In genomic region chr17:81159611-81160265, GRCh38 we compare ENCODE assay signal across 1 cellular context.
TF ChIP-seq lines count a peak whose summit lies in the region.

No MANE protein-coding gene starts in this region.

TF ChIP-seq in HepG2, 621 proteins besides CTCF, POLR2A, EP300 and RAD21:
- TF ChIP-seq CHD4 (IDR thresholded peaks at IDR 0.05; ENCODE audit: borderline replicate concordance, low read length): no peak
- TF ChIP-seq NCOA5 (CRISPR knock-in tag; IDR thresholded peaks at IDR 0.05): no peak
- TF ChIP-seq NBN (conservative IDR thresholded peaks at IDR 0.05): no peak
- no peak for TF ChIP-seq NR1H2 (CRISPR knock-in tag; IDR thresholded peaks at IDR 0.05; ENCODE audit: borderline replicate concordance, low read depth)
- TF ChIP-seq ZBTB40 (IDR thresholded peaks at IDR 0.05): no peak
- no peak for TF ChIP-seq ZBTB40 (CRISPR knock-in tag; IDR thresholded peaks at IDR 0.05)
- TF ChIP-seq ZNF407 (CRISPR knock-in tag; IDR thresholded peaks at IDR 0.05; ENCODE audit: not compliant biosample characterization): no peak
- no peak for TF ChIP-seq ZNF10 (CRISPR knock-in tag; IDR thresholded peaks at IDR 0.05; ENCODE audit: borderline replicate concordance, low read depth)
- TF ChIP-seq ATF5 (CRISPR knock-in tag; IDR thresholded peaks at IDR 0.05; ENCODE audit: low read depth): no peak
- no peak for TF ChIP-seq NFIB (CRISPR knock-in tag; IDR thresholded peaks at IDR 0.05; ENCODE audit: borderline replicate concordance)
- TF ChIP-seq ZNF142 (CRISPR knock-in tag; IDR thresholded peaks at IDR 0.05): no peak
- no peak for TF ChIP-seq ZNF335 (CRISPR knock-in tag; IDR thresholded peaks at IDR 0.05)
- no peak for TF ChIP-seq NCOA1 (CRISPR knock-in tag; IDR thresholded peaks at IDR 0.05)
- TF ChIP-seq ZNF784 (CRISPR knock-in tag; IDR thresholded peaks at IDR 0.05; ENCODE audit: borderline replicate concordance): no peak
- no peak for TF ChIP-seq ZNF597 (CRISPR knock-in tag; IDR thresholded peaks at IDR 0.05)
- no peak for TF ChIP-seq HCFC1 (IDR thresholded peaks at IDR 0.05; ENCODE audit: low read depth, low read length)
- no peak for TF ChIP-seq HDAC6 (IDR thresholded peaks at IDR 0.05; ENCODE audit: low read depth, low read length)
- no peak for TF ChIP-seq KDM5A (IDR thresholded peaks at IDR 0.05; ENCODE audit: borderline replicate concordance, low read length)
- no peak for TF ChIP-seq IKZF4 (CRISPR knock-in tag; IDR thresholded peaks at IDR 0.05; ENCODE audit: borderline replicate concordance, low read depth, not compliant biosample characterization)
- TF ChIP-seq KDM3A (CRISPR knock-in tag; IDR thresholded peaks at IDR 0.05; ENCODE audit: low read depth): no peak
